In the genomic region with DNA sequence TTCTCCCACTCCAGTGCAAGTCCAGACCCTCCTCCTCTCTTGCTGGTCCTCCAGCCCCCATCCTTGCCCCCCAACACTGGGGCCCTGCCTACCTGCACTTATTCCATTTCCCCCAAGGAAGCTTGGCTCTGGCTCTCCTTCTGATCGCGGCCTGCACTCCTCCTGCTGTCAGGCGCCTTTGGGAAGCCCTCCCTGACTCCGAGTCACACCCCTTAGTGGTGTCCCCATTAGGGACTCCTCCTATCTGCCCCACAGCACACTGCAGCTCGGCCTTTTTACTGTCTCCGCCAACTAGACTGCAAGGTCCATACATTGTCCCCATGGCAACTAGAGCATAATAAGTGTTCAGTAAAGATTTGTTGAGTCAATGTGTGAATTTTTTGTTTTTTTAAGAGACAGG, we compare ENCODE assay signal across 14 cellular contexts. TPM values are rescaled to one million over a fixed set of nuclear protein-coding genes. Genes with fewer than 3 reads are reported as not detected.
A peak's percentile ranks its signal among the peaks of the same experiment; 100 is the strongest.
DNase-seq lines count a peak whose midpoint lies in the region; ATAC-seq and TF ChIP-seq lines count a peak whose summit lies in the region.
"Had no signal": no experiment of that assay in that cellular context is flagged by ENCODE, and none has a peak within 500 bp of the region (broad histone marks: within the 10 kb centered on the region; RNA-seq: fewer than 3 reads in every experiment).

No MANE protein-coding gene starts in this region.

- H3K9ac ChIP-seq in PC-3 (ENCODE audit: low read length) (no peak overlapping the region), neural progenitor cell (no peak overlapping the region)

- peak; percentile 24 for DNase-seq in GM13977 (ENCODE audit: low spot score)
- DNase-seq in PC-3, result no peak
- DNase-seq in effector memory CD8-positive, alpha-beta T cell, result no peak
- DNase-seq in neural progenitor cell (ENCODE audit: low spot score), result peak; percentile 53
- DNase-seq in NCI-H1417 (lab: John Stamatoyannopoulos, UW), result no peak
- DNase-seq in KG1 (lab: John Stamatoyannopoulos, UW), result no peak
- no peak for DNase-seq in NCI-H748 treated with DMSO at 0.1 percent for 48 hours (lab: John Stamatoyannopoulos, UW)
- DNase-seq: activated CD4-positive, CD25-positive, alpha-beta regulatory T cell; COR-L47; NCI-H1930; sigmoid colon; SJCRH30; testis had no signal

- H3K36me3 ChIP-seq in PC-3 (ENCODE audit: low read depth, low read length), result no peaks in the 10 kb centered on the region
- H3K36me3 ChIP-seq in neural progenitor cell, result no peaks in the 10 kb centered on the region
- H3K36me3 ChIP-seq: sigmoid colon, SJCRH30 had no signal

- TF ChIP-seq CTCF in GM13977 (IDR thresholded peaks at IDR 0.05; ENCODE audit: extremely low read depth, insufficient read depth, missing control alignments), result no peak
- TF ChIP-seq CTCF in PC-3 (conservative IDR thresholded peaks at IDR 0.05; ENCODE audit: low read depth, low read length), result no peak
- no peak for TF ChIP-seq CTCF in neural progenitor cell (IDR thresholded peaks at IDR 0.05)

- CTCF ChIA-PET in PC-3 (lab: Charles Lee), result no interaction called here

- no peak for ATAC-seq in PC-3
- no peak for ATAC-seq in effector memory CD8-positive, alpha-beta T cell (replicated peaks)

- peak overlapping the region; percentile 75 to 82 for H3K4me3 Mint-ChIP-seq in effector memory CD8-positive, alpha-beta T cell
- peak overlapping the region; percentile 83 for H3K4me3 Mint-ChIP-seq in neural progenitor cell

- H3K27me3 ChIP-seq in PC-3 (ENCODE audit: low read length) (no peaks in the 10 kb centered on the region), neural progenitor cell (peaks cover 39% of the 10 kb centered on the region)
- H3K27me3 ChIP-seq: SJCRH30, testis had no signal

- POLR2A ChIA-PET in PC-3 (lab: Charles Lee; ENCODE audit: unreplicated experiment), result no interaction called here

- H3K4me1 ChIP-seq in PC-3 (ENCODE audit: insufficient read depth, low read length) (peaks cover 24% of the 10 kb centered on the region; the same call in 1 of the 2 replicates), neural progenitor cell (no peaks in the 10 kb centered on the region)
- H3K4me1 ChIP-seq: SJCRH30 had no signal

- H3K9me3 ChIP-seq in PC-3 (ENCODE audit: low read length) (no peaks in the 10 kb centered on the region), neural progenitor cell (ENCODE audit: low read depth) (no peaks in the 10 kb centered on the region)
- H3K9me3 ChIP-seq: mucosa of descending colon, sigmoid colon, SJCRH30, testis had no signal

- H3K27ac Mint-ChIP-seq in effector memory CD8-positive, alpha-beta T cell, result peak overlapping the region; percentile 22 to 70
- no peak overlapping the region for H3K27ac Mint-ChIP-seq in neural progenitor cell

- H3K79me2 ChIP-seq in PC-3 (ENCODE audit: low read length), result peaks cover 16% of the 10 kb centered on the region
- H3K79me2 ChIP-seq in neural progenitor cell (ENCODE audit: low read depth), result no peaks in the 10 kb centered on the region

- H3K9me2 ChIP-seq in PC-3 (replicated peaks; ENCODE audit: low read length), result no peaks in the 10 kb centered on the region

- H3K4me3 ChIP-seq in PC-3 (ENCODE audit: low read length), result no peak overlapping the region
- no peak overlapping the region for H3K4me3 ChIP-seq in neural progenitor cell
- H3K4me3 ChIP-seq: SJCRH30 had no signal

- in situ Hi-C loops in GM13977 (cut with MboI; ENCODE audit: low pct_unique_long_range_greater_than_20kb, low sequenced_read_pairs, unreplicated experiment), result no loop called here

- H3K27me3 Mint-ChIP-seq in effector memory CD8-positive, alpha-beta T cell, result peaks cover 0 to 6% of the 10 kb centered on the region in 2 donors
- H3K27me3 Mint-ChIP-seq in neural progenitor cell (ENCODE audit: insufficient read depth, low read depth), result peaks cover 33% of the 10 kb centered on the region

- no TSS peak for BruUV-seq in PC-3 (replicated peaks; lab: Mats Ljungman, UMichigan)

- peaks cover 3% of the 10 kb centered on the region for H3K36me3 Mint-ChIP-seq in effector memory CD8-positive, alpha-beta T cell (ENCODE audit: insufficient read depth)
- peaks cover 8% of the 10 kb centered on the region for H3K36me3 Mint-ChIP-seq in neural progenitor cell

- peak overlapping the region; percentile 92 for H3K4me2 ChIP-seq in PC-3 (ENCODE audit: low read length)
- H3K4me2 ChIP-seq in neural progenitor cell, result no peak overlapping the region

- H2AFZ ChIP-seq in PC-3 (ENCODE audit: low read length), result no peak overlapping the region
- H2AFZ ChIP-seq in neural progenitor cell (replicated peaks), result no peak overlapping the region

- no peak overlapping the region for H3K27ac ChIP-seq in PC-3 (ENCODE audit: low read length)
- no peak overlapping the region for H3K27ac ChIP-seq in neural progenitor cell
- H3K27ac ChIP-seq: SJCRH30 had no signal

- peaks cover 9 to 12% of the 10 kb centered on the region in 2 donors for H3K4me1 Mint-ChIP-seq in effector memory CD8-positive, alpha-beta T cell (ENCODE audit: low read depth in 2 of 2)
- H3K4me1 Mint-ChIP-seq in neural progenitor cell, result peaks cover 23% of the 10 kb centered on the region

- intact Hi-C loops in PC-3 (cut with micrococcal nuclease), result no loop called here

- no peaks in the 10 kb centered on the region for H3K9me3 Mint-ChIP-seq in effector memory CD8-positive, alpha-beta T cell
- no peaks in the 10 kb centered on the region for H3K9me3 Mint-ChIP-seq in neural progenitor cell

- no peaks in the 10 kb centered on the region for H3F3A ChIP-seq in PC-3 (ENCODE audit: low read length, unreplicated experiment)
- peaks cover 41% of the 10 kb centered on the region for H3F3A ChIP-seq in neural progenitor cell (ENCODE audit: low read depth)

- H4K20me1 ChIP-seq in PC-3 (ENCODE audit: low read length), result no peaks in the 10 kb centered on the region
- H4K20me1 ChIP-seq in neural progenitor cell (ENCODE audit: low read depth), result peaks cover 34% of the 10 kb centered on the region

RNA-seq across cellular contexts. Expression of gene FIGNL2, which starts 32.9 kb away (rescaled TPM):
- total RNA-seq in PC-3 (2014; rRNA removed) (not detected in 2 replicates), neural progenitor cell (ENCODE audit: low replicate concordance) (9.3 and 25.1 TPM in 2 replicates)

Comparison
In these comparisons a context has a peak if more than half of its experiments do, and no peak if none do; other contexts are left out.
1. DNase-seq: peak in GM13977 (single experiment) and neural progenitor cell (single experiment); none in PC-3 (single experiment), effector memory CD8-positive, alpha-beta T cell (0 of 3), NCI-H1417 (0 of 3), KG1 (single experiment) and NCI-H748 treated with DMSO at 0.1 percent for 48 hours (single experiment).